In the genomic region with DNA sequence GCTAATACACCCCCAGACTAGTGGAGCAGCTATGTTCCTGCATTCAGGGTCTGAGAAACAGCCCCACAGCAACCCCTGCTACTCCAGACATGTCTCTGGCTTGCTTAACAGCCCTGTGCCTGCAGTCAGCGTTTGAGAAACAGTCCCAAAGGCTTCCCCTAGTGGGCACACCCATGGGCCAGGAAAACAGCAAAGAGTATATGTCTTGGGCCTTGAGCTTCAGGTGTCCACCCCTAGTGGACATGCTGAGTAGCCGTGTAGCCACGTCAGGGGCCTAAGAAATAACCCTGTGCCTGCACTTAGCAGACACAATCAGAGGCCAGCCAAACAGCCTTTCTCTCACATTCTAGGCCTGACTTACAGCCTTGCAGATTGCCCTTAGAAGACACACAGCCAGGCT, we compare ENCODE assay signal across 20 cellular contexts.
DNase-seq lines count a peak whose midpoint lies in the region; ATAC-seq, FAIRE-seq and TF ChIP-seq lines count a peak whose summit lies in the region.
"Had no signal": no experiment of that assay in that cellular context is flagged by ENCODE, and none has a peak within 500 bp of the region (broad histone marks: within the 10 kb centered on the region; RNA-seq: fewer than 3 reads in every experiment).

No MANE protein-coding gene starts in this region.

- POLR2A ChIA-PET in GM12878 (lab: Charles Lee): no interaction called here

- FAIRE-seq in GM12878 (lab: Jason Lieb, UNC): no peak
- FAIRE-seq: A549 had no signal

- no peaks in the 10 kb centered on the region for H3K9me3 ChIP-seq in GM12878 (replicated peaks; ENCODE audit: control insufficient read depth, insufficient read depth, low read length)
- peaks cover 3% of the 10 kb centered on the region for H3K9me3 ChIP-seq in smooth muscle cell (replicated peaks; ENCODE audit: low read depth)
- H3K9me3 ChIP-seq: A549 had no signal

- no peaks in the 10 kb centered on the region for H3F3A ChIP-seq in smooth muscle cell (ENCODE audit: low read depth)

- BruUV-seq in GM12878 (replicated peaks; lab: Mats Ljungman, UMichigan): no TSS peak

- TF ChIP-seq EP300 in GM12878 (IDR thresholded peaks at IDR 0.05; ENCODE audit: borderline replicate concordance in 1 of 2, control insufficient read depth in 1 of 2, low read depth in 2 of 2, low read length in 2 of 2): no peak

- intact Hi-C loops in GM12878 (cut with micrococcal nuclease; ENCODE audit: unreplicated experiment): no loop called here

- H2AFZ ChIP-seq in GM12878 (ENCODE audit: control insufficient read depth, low read depth, low read length): no peak overlapping the region
- no peak overlapping the region for H2AFZ ChIP-seq in smooth muscle cell (ENCODE audit: low read depth)

- DNase-seq in ACHN (peak; percentile 8), HT-29 (ENCODE audit: low spot score) (peak; percentile 6), GM12878 (ENCODE audit: low read depth, low spot score) (no peak), islet precursor cell (peak; percentile 72), DMS53 treated with DMSO at 0.1 percent for 48 hours (lab: John Stamatoyannopoulos, UW; ENCODE audit: unreplicated experiment) (no peak), SIG-M5 (lab: John Stamatoyannopoulos, UW) (no peak), smooth muscle cell (lab: John Stamatoyannopoulos, UW; ENCODE audit: unreplicated experiment) (no peak)
- DNase-seq in activated T-cell treated with anti-CD3 and anti-CD28 coated beads, Interleukin-2, amount 50 U/mL, for 1 hour: no peak
- DNase-seq: CD4-positive, CD25-positive, alpha-beta regulatory T cell; DMS79; GF-D8; H7; IMR-90; NCI-H1436 treated with DMSO at 0.1 percent for 48 hours; NCI-H2107; NCI-H226; NCI-H748 treated with DMSO at 0.1 percent for 48 hours; Right ventricle myocardium superior had no signal

- no peaks in the 10 kb centered on the region for H3K27me3 ChIP-seq in GM12878 (replicated peaks in 1 of 2; ENCODE audit: control insufficient read depth in 2 of 2, insufficient read depth in 2 of 2, low read length in 1 of 2)
- H3K27me3 ChIP-seq in smooth muscle cell (ENCODE audit: low read depth): no peaks in the 10 kb centered on the region

- no peak overlapping the region for H3K9ac ChIP-seq in GM12878 (ENCODE audit: control insufficient read depth, insufficient read depth, low read length)
- H3K9ac ChIP-seq in smooth muscle cell (ENCODE audit: low read depth): no peak overlapping the region

- in situ Hi-C loops in ACHN (cut with HindIII; ENCODE audit: low pct_ligation_motif_present, low pct_unique_long_range_greater_than_20kb, low sequenced_read_pairs) (no loop called here), GM12878 (cut with MboI) (no loop called here)

- RAD21 ChIA-PET in GM12878 (lab: Charles Lee; ENCODE audit: unreplicated experiment): no interaction called here

- H3K4me2 ChIP-seq in GM12878 (ENCODE audit: control insufficient read depth, insufficient read depth): no peak overlapping the region
- H3K4me2 ChIP-seq in smooth muscle cell: no peak overlapping the region
- H3K4me2 ChIP-seq: A549 had no signal

- no peaks in the 10 kb centered on the region for H3K4me1 ChIP-seq in GM12878 (ENCODE audit: control insufficient read depth, insufficient read depth, low read length)
- H3K4me1 ChIP-seq in smooth muscle cell (ENCODE audit: low read depth): no peaks in the 10 kb centered on the region
- H3K4me1 ChIP-seq: A549 had no signal

- SMC1A ChIA-PET in GM12878 (lab: Charles Lee; ENCODE audit: uncharacterized antibody, unreplicated experiment): interaction anchor here (0.7 kb wide), 1 partner anchor 283 kb away, joined by 3 read pairs; no protein-coding TSS in a partner anchor

- no peak for TF ChIP-seq RAD21 in GM12878 (IDR thresholded peaks at IDR 0.05; ENCODE audit: insufficient read depth, low read depth, low read length)

- H4K20me1 ChIP-seq in GM12878 (ENCODE audit: control insufficient read depth, insufficient read depth) (no peaks in the 10 kb centered on the region), smooth muscle cell (ENCODE audit: low read depth) (no peaks in the 10 kb centered on the region)

- CTCF ChIA-PET in GM12878 (lab: Yijun Ruan, JAX): interaction anchor here (2.4 kb wide), 1 partner anchor 11 kb away, joined by 5 read pairs; no protein-coding TSS in a partner anchor

- H3K4me3 ChIP-seq in GM12878 (no peak overlapping the region), smooth muscle cell (no peak overlapping the region)
- H3K4me3 ChIP-seq: A549 had no signal

- H3K27ac ChIP-seq in GM12878 (ENCODE audit: control insufficient read depth, insufficient read depth): no peak overlapping the region
- H3K27ac ChIP-seq in smooth muscle cell (ENCODE audit: low read depth): no peak overlapping the region
- H3K27ac ChIP-seq: A549 had no signal

- TF ChIP-seq POLR2A in GM12878 (IDR thresholded peaks at IDR 0.05; ENCODE audit: low read depth, low read length): no peak

- TF ChIP-seq CTCF in GM12878 (IDR thresholded peaks at IDR 0.05 in 2 of 3, conservative IDR thresholded peaks at IDR 0.05 in 1 of 3; ENCODE audit: control insufficient read depth in 2 of 3, extremely low read depth in 1 of 3, insufficient read depth in 1 of 3, low read depth in 3 of 3, low read length in 3 of 3): no peak
- no peak for TF ChIP-seq CTCF in smooth muscle cell (IDR thresholded peaks at IDR 0.05; ENCODE audit: borderline replicate concordance, insufficient read depth, poor library complexity, severe bottlenecking)

- H3K36me3 ChIP-seq in GM12878 (ENCODE audit: control insufficient read depth in 2 of 2, insufficient read depth in 2 of 2, low read length in 1 of 2) (no peaks in the 10 kb centered on the region), smooth muscle cell (ENCODE audit: low read depth) (no peaks in the 10 kb centered on the region)

- peak; percentile 40 for ATAC-seq in GM12878
- ATAC-seq: A549, Panc1 had no signal

- H3K79me2 ChIP-seq in GM12878 (ENCODE audit: control insufficient read depth, insufficient read depth, low read length) (no peaks in the 10 kb centered on the region), smooth muscle cell (ENCODE audit: low read depth) (no peaks in the 10 kb centered on the region)

- 8% methylated on average over 3 of the region's 3 CpGs for WGBS in GM12878 (ENCODE audit: insufficient coverage, insufficient replicate concordance, low lambda C conversion rate, missing lambda C conversion rate)
- WGBS in smooth muscle cell (ENCODE audit: low lambda C conversion rate): 81% methylated on average over 3 of the region's 3 CpGs

TF ChIP-seq in GM12878, 131 proteins besides CTCF, POLR2A, EP300 and RAD21 (continues in another document):
- TF ChIP-seq, protein P1, sequence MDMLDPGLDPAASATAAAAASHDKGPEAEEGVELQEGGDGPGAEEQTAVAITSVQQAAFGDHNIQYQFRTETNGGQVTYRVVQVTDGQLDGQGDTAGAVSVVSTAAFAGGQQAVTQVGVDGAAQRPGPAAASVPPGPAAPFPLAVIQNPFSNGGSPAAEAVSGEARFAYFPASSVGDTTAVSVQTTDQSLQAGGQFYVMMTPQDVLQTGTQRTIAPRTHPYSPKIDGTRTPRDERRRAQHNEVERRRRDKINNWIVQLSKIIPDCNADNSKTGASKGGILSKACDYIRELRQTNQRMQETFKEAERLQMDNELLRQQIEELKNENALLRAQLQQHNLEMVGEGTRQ (IDR thresholded peaks at IDR 0.05; ENCODE audit: borderline replicate concordance, low read depth, low read length): no peak
- TF ChIP-seq, protein P2, sequence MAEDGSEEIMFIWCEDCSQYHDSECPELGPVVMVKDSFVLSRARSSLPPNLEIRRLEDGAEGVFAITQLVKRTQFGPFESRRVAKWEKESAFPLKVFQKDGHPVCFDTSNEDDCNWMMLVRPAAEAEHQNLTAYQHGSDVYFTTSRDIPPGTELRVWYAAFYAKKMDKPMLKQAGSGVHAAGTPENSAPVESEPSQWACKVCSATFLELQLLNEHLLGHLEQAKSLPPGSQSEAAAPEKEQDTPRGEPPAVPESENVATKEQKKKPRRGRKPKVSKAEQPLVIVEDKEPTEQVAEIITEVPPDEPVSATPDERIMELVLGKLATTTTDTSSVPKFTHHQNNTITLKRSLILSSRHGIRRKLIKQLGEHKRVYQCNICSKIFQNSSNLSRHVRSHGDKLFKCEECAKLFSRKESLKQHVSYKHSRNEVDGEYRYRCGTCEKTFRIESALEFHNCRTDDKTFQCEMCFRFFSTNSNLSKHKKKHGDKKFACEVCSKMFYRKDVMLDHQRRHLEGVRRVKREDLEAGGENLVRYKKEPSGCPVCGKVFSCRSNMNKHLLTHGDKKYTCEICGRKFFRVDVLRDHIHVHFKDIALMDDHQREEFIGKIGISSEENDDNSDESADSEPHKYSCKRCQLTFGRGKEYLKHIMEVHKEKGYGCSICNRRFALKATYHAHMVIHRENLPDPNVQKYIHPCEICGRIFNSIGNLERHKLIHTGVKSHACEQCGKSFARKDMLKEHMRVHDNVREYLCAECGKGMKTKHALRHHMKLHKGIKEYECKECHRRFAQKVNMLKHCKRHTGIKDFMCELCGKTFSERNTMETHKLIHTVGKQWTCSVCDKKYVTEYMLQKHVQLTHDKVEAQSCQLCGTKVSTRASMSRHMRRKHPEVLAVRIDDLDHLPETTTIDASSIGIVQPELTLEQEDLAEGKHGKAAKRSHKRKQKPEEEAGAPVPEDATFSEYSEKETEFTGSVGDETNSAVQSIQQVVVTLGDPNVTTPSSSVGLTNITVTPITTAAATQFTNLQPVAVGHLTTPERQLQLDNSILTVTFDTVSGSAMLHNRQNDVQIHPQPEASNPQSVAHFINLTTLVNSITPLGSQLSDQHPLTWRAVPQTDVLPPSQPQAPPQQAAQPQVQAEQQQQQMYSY (CRISPR knock-in tag; IDR thresholded peaks at IDR 0.05): no peak
- no peak for TF ChIP-seq SMC3 (IDR thresholded peaks at IDR 0.05; ENCODE audit: borderline replicate concordance, low read length)
- no peak for TF ChIP-seq LARP7 (IDR thresholded peaks at IDR 0.05)
- TF ChIP-seq EED (IDR thresholded peaks at IDR 0.05; ENCODE audit: low read depth): no peak
- no peak for TF ChIP-seq ZZZ3 (IDR thresholded peaks at IDR 0.05; ENCODE audit: control insufficient read depth, insufficient read length, low read depth)
- TF ChIP-seq EZH2 (IDR thresholded peaks at IDR 0.05; ENCODE audit: borderline replicate concordance, control insufficient read depth, low read depth, low read length): no peak
- TF ChIP-seq EGR1 (IDR thresholded peaks at IDR 0.05; ENCODE audit: borderline replicate concordance in 1 of 2, low read depth in 2 of 2, low read length in 2 of 2): no peak
- TF ChIP-seq ZNF274 (IDR thresholded peaks at IDR 0.05; ENCODE audit: insufficient read depth, insufficient read length): no peak
- TF ChIP-seq, protein P3, sequence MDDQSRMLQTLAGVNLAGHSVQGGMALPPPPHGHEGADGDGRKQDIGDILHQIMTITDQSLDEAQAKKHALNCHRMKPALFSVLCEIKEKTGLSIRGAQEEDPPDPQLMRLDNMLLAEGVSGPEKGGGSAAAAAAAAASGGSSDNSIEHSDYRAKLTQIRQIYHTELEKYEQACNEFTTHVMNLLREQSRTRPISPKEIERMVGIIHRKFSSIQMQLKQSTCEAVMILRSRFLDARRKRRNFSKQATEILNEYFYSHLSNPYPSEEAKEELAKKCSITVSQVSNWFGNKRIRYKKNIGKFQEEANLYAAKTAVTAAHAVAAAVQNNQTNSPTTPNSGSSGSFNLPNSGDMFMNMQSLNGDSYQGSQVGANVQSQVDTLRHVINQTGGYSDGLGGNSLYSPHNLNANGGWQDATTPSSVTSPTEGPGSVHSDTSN (IDR thresholded peaks at IDR 0.05; ENCODE audit: insufficient replicate concordance, low read depth, low read length): no peak

Comparison
In these comparisons a context has a peak if more than half of its experiments do, and no peak if none do; other contexts are left out.
1. DNase-seq: peak in ACHN (single experiment), HT-29 (single experiment) and islet precursor cell (single experiment); none in GM12878 (single experiment), DMS53 treated with DMSO at 0.1 percent for 48 hours (single experiment), SIG-M5 (single experiment), activated T-cell treated with anti-CD3 and anti-CD28 coated beads, Interleukin-2, amount 50 U/mL, for 1 hour (single experiment) and smooth muscle cell (single experiment).